9 cellular contexts compared by ENCODE assay signal in genomic region chr2:38601061-38601460, GRCh38. TPM values are rescaled to one million over a fixed set of nuclear protein-coding genes. Genes with fewer than 3 reads are reported as not detected.
DNase-seq lines count a peak whose midpoint lies in the region; ATAC-seq and TF ChIP-seq lines count a peak whose summit lies in the region.
"Had no signal": no experiment of that assay in that cellular context is flagged by ENCODE, and none has a peak within 500 bp of the region (broad histone marks: within the 10 kb centered on the region; RNA-seq: fewer than 3 reads in every experiment).

No MANE protein-coding gene starts in this region.

- no peak for ATAC-seq in GM18907 (IDR thresholded peaks at IDR 0.05; ENCODE audit: unreplicated experiment)

- peak overlapping the region in 3 of 4 donors; percentile 46 to 92 (median 91) for H3K4me3 ChIP-seq in adrenal gland
- H3K4me3 ChIP-seq in liver (ENCODE audit: low read depth in 1 of 3, low read length in 3 of 3) = peak overlapping the region; percentile 86 to 98 (median 87)

- no peaks in the 10 kb centered on the region for H3K36me3 ChIP-seq in adrenal gland (replicated peaks in 1 of 2)
- no peaks in the 10 kb centered on the region for H3K36me3 ChIP-seq in liver (ENCODE audit: control insufficient read depth in 4 of 4, insufficient read depth in 3 of 4, low read depth in 1 of 4, low read length in 3 of 4)

- peaks cover 14% of the 10 kb centered on the region for H3K36me3 Mint-ChIP-seq in activated naive CD4-positive, alpha-beta T cell treated with anti-CD3 and anti-CD28 coated beads, Interleukin-2, amount 10 ng/mL, durations not matched to agents 7 days and 5 days
- peaks cover 7% of the 10 kb centered on the region for H3K36me3 Mint-ChIP-seq in type B pancreatic cell

- TF ChIP-seq CTCF in adrenal gland (IDR thresholded peaks at IDR 0.05) = no peak
- no peak for TF ChIP-seq CTCF in liver (IDR thresholded peaks at IDR 0.05; ENCODE audit: low read depth, low read length, missing input control)
- TF ChIP-seq CTCF in type B pancreatic cell (conservative IDR thresholded peaks at IDR 0.05) = no peak

- peak overlapping the region; percentile 84 for H3K27ac Mint-ChIP-seq in activated naive CD4-positive, alpha-beta T cell treated with anti-CD3 and anti-CD28 coated beads, Interleukin-2, amount 10 ng/mL, durations not matched to agents 7 days and 5 days
- H3K27ac Mint-ChIP-seq in type B pancreatic cell = peak overlapping the region; percentile 89

- H3K27ac ChIP-seq in adrenal gland = peak overlapping the region; percentile 6 to 99 (median 97)
- peak overlapping the region; percentile 23 to 92 for H3K27ac ChIP-seq in liver (ENCODE audit: low read depth in 1 of 2, low read length in 2 of 2)

- peaks cover 21 to 55% of the 10 kb centered on the region in 2 donors for H3K4me1 ChIP-seq in adrenal gland (replicated peaks in 1 of 2)
- peaks cover 4 to 17% (median 9%) of the 10 kb centered on the region in 4 donors for H3K4me1 ChIP-seq in liver (ENCODE audit: control insufficient read depth in 4 of 4, insufficient read depth in 4 of 4, low read length in 3 of 4)

- H3K4me1 Mint-ChIP-seq in activated naive CD4-positive, alpha-beta T cell treated with anti-CD3 and anti-CD28 coated beads, Interleukin-2, amount 10 ng/mL, durations not matched to agents 7 days and 5 days = peaks cover 58% of the 10 kb centered on the region
- H3K4me1 Mint-ChIP-seq in type B pancreatic cell (ENCODE audit: unreplicated experiment) = peaks cover 42% of the 10 kb centered on the region

- peak overlapping the region in 1 of 2 donors; percentile 86 for H3K9ac ChIP-seq in liver (ENCODE audit: low read depth in 1 of 2, low read length in 2 of 2)

- peak overlapping the region; percentile 94 for H3K4me3 Mint-ChIP-seq in activated naive CD4-positive, alpha-beta T cell treated with anti-CD3 and anti-CD28 coated beads, Interleukin-2, amount 10 ng/mL, durations not matched to agents 7 days and 5 days
- peak overlapping the region; percentile 94 for H3K4me3 Mint-ChIP-seq in type B pancreatic cell

- intact Hi-C loops in adrenal gland (cut with DNase I) = loop anchor here in 1 of 2 donors (5.0 to 10.0 kb wide), 2 partner anchors 74 to 146 kb away; no protein-coding TSS in a partner anchor

- TF ChIP-seq RAD21 in liver (IDR thresholded peaks at IDR 0.05) = no peak

- no peaks in the 10 kb centered on the region for H3K27me3 Mint-ChIP-seq in activated naive CD4-positive, alpha-beta T cell treated with anti-CD3 and anti-CD28 coated beads, Interleukin-2, amount 10 ng/mL, durations not matched to agents 7 days and 5 days
- H3K27me3 Mint-ChIP-seq in type B pancreatic cell = no peaks in the 10 kb centered on the region

- H3K9me3 ChIP-seq in adrenal gland (replicated peaks in 1 of 3) (no peaks in the 10 kb centered on the region), liver (ENCODE audit: control insufficient read depth in 4 of 4, low read length in 3 of 4) (no peaks in the 10 kb centered on the region)

- no peaks in the 10 kb centered on the region for H3K9me3 Mint-ChIP-seq in activated naive CD4-positive, alpha-beta T cell treated with anti-CD3 and anti-CD28 coated beads, Interleukin-2, amount 10 ng/mL, durations not matched to agents 7 days and 5 days
- no peaks in the 10 kb centered on the region for H3K9me3 Mint-ChIP-seq in type B pancreatic cell

- H3K27me3 ChIP-seq in adrenal gland (no peaks in the 10 kb centered on the region), liver (ENCODE audit: control insufficient read depth in 4 of 4, insufficient read depth in 4 of 4, low read length in 3 of 4) (no peaks in the 10 kb centered on the region)

- CTCF ChIA-PET in activated naive CD4-positive, alpha-beta T cell treated with anti-CD3 and anti-CD28 coated beads, Interleukin-2, amount 10 ng/mL, durations not matched to agents 7 days and 5 days (lab: Charles Lee) = interaction anchor here (0.9 to 6.9 kb wide), 8 partner anchors 20 to 150 kb away, joined by 3 to 91 read pairs (median 4); partner anchors contain the start of genes GALM and SRSF7

- WGBS in adrenal gland, 4 donors = 2 to 5% (median 3%) methylated on average over 6 of the region's 6 CpGs
- WGBS in liver = 18% methylated on average over 6 of the region's 6 CpGs

- DNase-seq in activated naive CD4-positive, alpha-beta T cell treated with anti-CD3 and anti-CD28 coated beads, Interleukin-2, amount 10 ng/mL, durations not matched to agents 7 days and 5 days = no peak
- no peak for DNase-seq in activated naive CD4-positive, alpha-beta T cell treated with Interleukin-2 at 50 U/mL for 16 hours
- DNase-seq in adrenal gland (no peak), type B pancreatic cell (ENCODE audit: extremely low spot score, unreplicated experiment) (no peak), SHP77 treated with DMSO at 0.1 percent for 48 hours (lab: John Stamatoyannopoulos, UW) (no peak), A172 (ENCODE audit: low spot score) (no peak)
- DNase-seq: NCI-H510A had no signal

- TF ChIP-seq POLR2A in adrenal gland (IDR thresholded peaks at IDR 0.05) = no peak

TF ChIP-seq in liver, 16 proteins besides CTCF, POLR2A, EP300 and RAD21:
- TF ChIP-seq TAF1 (conservative IDR thresholded peaks at IDR 0.05) (no peak), HNF4A (conservative IDR thresholded peaks at IDR 0.05) (no peak), REST (IDR thresholded peaks at IDR 0.05) (no peak), EGR1 (IDR thresholded peaks at IDR 0.05; ENCODE audit: low read depth in 2 of 2) (no peak), GABPA (IDR thresholded peaks at IDR 0.05 in 1 of 2, conservative IDR thresholded peaks at IDR 0.05 in 1 of 2) (no peak)

RNA-seq across cellular contexts. Expression of gene HNRNPLL, which starts 1.7 kb away (rescaled TPM):
- total RNA-seq in adrenal gland (10 to 100 TPM; 24.5 to 75.2 (median 60.9) TPM), liver (10 to 100 TPM; 18.2 to 18.3 TPM), type B pancreatic cell (ENCODE audit: low replicate concordance) (49.4 and 72.3 TPM in 2 replicates)
- polyA plus RNA-seq in adrenal gland (10 to 100 TPM; 19.5 to 25.8 (median 20.5) TPM), liver (1 to 10 TPM; 7.7 to 8.0 TPM)
- total RNA-seq in A172 (2014; rRNA removed; shearing (Covaris generic)) = 49.2 and 55.8 TPM in 2 replicates
